ENCODE assay signal across 8 cellular contexts in genomic region chr9:133478851-133479711, GRCh38. TPM values are rescaled to one million over a fixed set of nuclear protein-coding genes. Genes with fewer than 3 reads are reported as not detected.
A peak's percentile ranks its signal among the peaks of the same experiment; 100 is the strongest.
DNase-seq lines count a peak whose midpoint lies in the region; TF ChIP-seq lines count a peak whose summit lies in the region.

TSS of gene SLC2A6 (minus strand) at chr9:133479099. CDS start at chr9:133479059, 40 bp downstream.

- intact Hi-C loops in thyroid gland (cut with DNase I): no loop called here

- H3K27me3 ChIP-seq in cardiac muscle cell: peaks cover 7% of the 10 kb centered on the region
- H3K27me3 ChIP-seq in parathyroid adenoma (ENCODE audit: control insufficient read depth, insufficient read depth, low read length): no peaks in the 10 kb centered on the region
- H3K27me3 ChIP-seq in thyroid gland: no peaks in the 10 kb centered on the region

- TF ChIP-seq CTCF in GM10266 (IDR thresholded peaks at IDR 0.05; ENCODE audit: control insufficient read depth, insufficient read depth, low read depth, missing control alignments): no peak
- TF ChIP-seq CTCF in HFF-Myc (IDR thresholded peaks at IDR 0.05; ENCODE audit: low read depth, low read length, missing control alignments): no peak
- no peak for TF ChIP-seq CTCF in cardiac muscle cell (IDR thresholded peaks at IDR 0.05; ENCODE audit: low read depth, low read length)
- TF ChIP-seq CTCF in parathyroid adenoma (IDR thresholded peaks at IDR 0.05): no peak
- TF ChIP-seq CTCF in thyroid gland (IDR thresholded peaks at IDR 0.05): no peak

- H3K9me3 ChIP-seq in cardiac muscle cell (ENCODE audit: low read depth) (no peaks in the 10 kb centered on the region), parathyroid adenoma (ENCODE audit: control insufficient read depth, low read length) (no peaks in the 10 kb centered on the region), thyroid gland (no peaks in the 10 kb centered on the region)

- H3K4me3 ChIP-seq in HFF-Myc (replicated peaks; ENCODE audit: low read depth, low read length) (peak within 1 kb of the TSS; percentile 58), cardiac muscle cell (peak within 1 kb of the TSS; percentile 39), parathyroid adenoma (ENCODE audit: low read depth, low read length) (peak within 1 kb of the TSS; percentile 42), thyroid gland (replicated peaks in 1 of 3) (peak within 1 kb of the TSS in 1 of 3 donors; percentile 41)

- WGBS in thyroid gland, 2 donors: 0 to 2% methylated on average over 11 to 16 of the region's 84 CpGs

- peak; percentile 98 for DNase-seq in GM10266 (ENCODE audit: extremely low spot score)
- DNase-seq in HFF-Myc (ENCODE audit: extremely low read depth, low read depth): peak; percentile 31
- DNase-seq in MV-4-11 (lab: John Stamatoyannopoulos, UW): peak; percentile 62
- peak; percentile 72 to 84 for DNase-seq in SW 1271 (lab: John Stamatoyannopoulos, UW)
- peak; percentile 68 for DNase-seq in activated naive CD8-positive, alpha-beta T cell treated with anti-CD3 and anti-CD28 coated beads, Interleukin-2, amount 50 U/mL, for 16 hours (ENCODE audit: low read depth, low spot score)
- DNase-seq in cardiac muscle cell (ENCODE audit: low read depth in 1 of 2, low spot score in 1 of 2): peak; percentile 82 to 94
- DNase-seq in thyroid gland: peak; percentile 82 to 86

- peak in 1 of 2 donors; percentile 15 for TF ChIP-seq POLR2A in thyroid gland (IDR thresholded peaks at IDR 0.05)

- H3K79me2 ChIP-seq in parathyroid adenoma: no peaks in the 10 kb centered on the region

- H3K9ac ChIP-seq in parathyroid adenoma: no peak within 1 kb of the TSS

- peak within 1 kb of the TSS; percentile 70 for H3K4me2 ChIP-seq in parathyroid adenoma (ENCODE audit: low read length)

- peak within 1 kb of the TSS; percentile 83 for H2AFZ ChIP-seq in parathyroid adenoma

- H3K4me1 ChIP-seq in cardiac muscle cell (ENCODE audit: low read depth) (peaks cover 4% of the 10 kb centered on the region), parathyroid adenoma (no peaks in the 10 kb centered on the region), thyroid gland (peaks cover 5 to 13% of the 10 kb centered on the region in 2 donors)

- H3K36me3 ChIP-seq in cardiac muscle cell (no peaks in the 10 kb centered on the region), parathyroid adenoma (ENCODE audit: control insufficient read depth, insufficient read depth, low read length) (no peaks in the 10 kb centered on the region), thyroid gland (no peaks in the 10 kb centered on the region)

- H3K27ac ChIP-seq in cardiac muscle cell (no peak within 1 kb of the TSS), parathyroid adenoma (no peak within 1 kb of the TSS), thyroid gland (peak within 1 kb of the TSS in 1 of 3 donors; percentile 59)

RNA-seq across cellular contexts. Expression of gene SLC2A6, which starts in this region (rescaled TPM):
- total RNA-seq in cardiac muscle cell: 2.4 and 8.6 TPM in 2 replicates
- 3.9 and 8.6 TPM in 2 replicates for polyA plus RNA-seq in cardiac muscle cell
- 1 to 10 TPM; 1.1 to 3.8 (median 2.5) TPM for total RNA-seq in thyroid gland

Comparison
In these comparisons a context has a peak if more than half of its experiments do, and no peak if none do; other contexts are left out.
1. DNase-seq: peak in every context shown above with its lines; median percentile 98 in GM10266; 88 in cardiac muscle cell; 84 in thyroid gland; 78 in SW 1271; 68 in activated naive CD8-positive, alpha-beta T cell treated with anti-CD3 and anti-CD28 coated beads, Interleukin-2, amount 50 U/mL, for 16 hours; 62 in MV-4-11; 31 in HFF-Myc.